Comparison of ENCODE assay signal across 8 cellular contexts in genomic region chr15:40440300-40441011, GRCh38. TPM values are rescaled to one million over a fixed set of nuclear protein-coding genes. Genes with fewer than 3 reads are reported as not detected.
A peak's percentile ranks its signal among the peaks of the same experiment; 100 is the strongest.
DNase-seq lines count a peak whose midpoint lies in the region; ATAC-seq and TF ChIP-seq lines count a peak whose summit lies in the region.

Gene BAHD1 (plus strand): TSS chr15:40440953. CDS start chr15:40458465, 17,512 bp downstream.

- peak within 1 kb of the TSS; percentile 62 for H3K4me3 ChIP-seq in LNCaP clone FGC (ENCODE audit: low read depth, low read length)

- H3K27ac Mint-ChIP-seq in activated T-helper 17 cell treated with anti-CD3 and anti-CD28 coated beads, Interleukin-2, amount 50 U/mL, for 72 hours, result peak within 1 kb of the TSS; percentile 97
- peak within 1 kb of the TSS; percentile 71 to 86 for H3K27ac Mint-ChIP-seq in natural killer cell treated with Interleukin-12 subunit alpha and Interleukin-12 subunit beta and Interleukin-15 and Interleukin-18, amount 100 ng/mL, for 72 hours

- H3K36me3 Mint-ChIP-seq in activated T-helper 17 cell treated with anti-CD3 and anti-CD28 coated beads, Interleukin-2, amount 50 U/mL, for 72 hours (ENCODE audit: low read depth), result peaks cover 7% of the 10 kb centered on the region
- no peaks in the 10 kb centered on the region for H3K36me3 Mint-ChIP-seq in natural killer cell treated with Interleukin-12 subunit alpha and Interleukin-12 subunit beta and Interleukin-15 and Interleukin-18, amount 100 ng/mL, for 72 hours

- H3K4me1 Mint-ChIP-seq in activated T-helper 17 cell treated with anti-CD3 and anti-CD28 coated beads, Interleukin-2, amount 50 U/mL, for 72 hours, result peaks cover 34% of the 10 kb centered on the region
- peaks cover 43 to 47% of the 10 kb centered on the region in 2 donors for H3K4me1 Mint-ChIP-seq in natural killer cell treated with Interleukin-12 subunit alpha and Interleukin-12 subunit beta and Interleukin-15 and Interleukin-18, amount 100 ng/mL, for 72 hours (ENCODE audit: low read depth in 2 of 2)

- ATAC-seq in activated T-helper 17 cell treated with anti-CD3 and anti-CD28 coated beads, Interleukin-2, amount 50 U/mL, for 72 hours (replicated peaks), result peak; percentile 93
- peak; percentile 95 to 96 for ATAC-seq in natural killer cell treated with Interleukin-12 subunit alpha and Interleukin-12 subunit beta and Interleukin-15 and Interleukin-18, amount 100 ng/mL, for 72 hours
- peak; percentile 93 for ATAC-seq in stimulated activated naive CD8-positive, alpha-beta T cell treated with anti-CD3 and anti-CD28 coated beads, Interleukin-15, Interleukin-2, amounts not matched to agents 100 U/mL and 50 U/mL, for 24 hours

- peak within 1 kb of the TSS; percentile 79 for H3K27ac ChIP-seq in RWPE1

- CTCF ChIA-PET in RWPE1 (lab: Yijun Ruan, JAX), result interaction anchor here (0.5 to 1.4 kb wide), 8 partner anchors 14 to 329 kb away, joined by 3 to 9 read pairs (median 4); partner anchors contain the start of gene C15orf62

- H3K9me3 Mint-ChIP-seq in activated T-helper 17 cell treated with anti-CD3 and anti-CD28 coated beads, Interleukin-2, amount 50 U/mL, for 72 hours, result no peaks in the 10 kb centered on the region
- H3K9me3 Mint-ChIP-seq in natural killer cell treated with Interleukin-12 subunit alpha and Interleukin-12 subunit beta and Interleukin-15 and Interleukin-18, amount 100 ng/mL, for 72 hours, result no peaks in the 10 kb centered on the region

- H3K27me3 Mint-ChIP-seq in activated T-helper 17 cell treated with anti-CD3 and anti-CD28 coated beads, Interleukin-2, amount 50 U/mL, for 72 hours, result peaks cover 20% of the 10 kb centered on the region
- H3K27me3 Mint-ChIP-seq in natural killer cell treated with Interleukin-12 subunit alpha and Interleukin-12 subunit beta and Interleukin-15 and Interleukin-18, amount 100 ng/mL, for 72 hours, result peaks cover 5 to 24% of the 10 kb centered on the region in 2 donors

- peak; percentile 16; the same call in 1 of the 2 replicates for TF ChIP-seq CTCF in LNCaP clone FGC (IDR thresholded peaks at IDR 0.05; ENCODE audit: control insufficient read depth, extremely low read depth, insufficient read depth)
- no peak for TF ChIP-seq CTCF in RWPE1 (conservative IDR thresholded peaks at IDR 0.05; ENCODE audit: low read depth)

- H3K4me3 Mint-ChIP-seq in activated T-helper 17 cell treated with anti-CD3 and anti-CD28 coated beads, Interleukin-2, amount 50 U/mL, for 72 hours, result peak within 1 kb of the TSS; percentile 99
- peak within 1 kb of the TSS; percentile 95 for H3K4me3 Mint-ChIP-seq in natural killer cell treated with Interleukin-12 subunit alpha and Interleukin-12 subunit beta and Interleukin-15 and Interleukin-18, amount 100 ng/mL, for 72 hours

- DNase-seq in EH (ENCODE audit: low read depth) (peak; percentile 95), GOT3 (lab: John Stamatoyannopoulos, UW) (peak; percentile 76), LNCaP clone FGC (ENCODE audit: low read depth) (peak; percentile 53), RWPE1 (ENCODE audit: low spot score) (peak; percentile 100), fibroblast of peridontal ligament (ENCODE audit: extremely low read depth) (peak; percentile 89)
- peak; percentile 98 for DNase-seq in natural killer cell treated with Interleukin-12 subunit alpha and Interleukin-12 subunit beta and Interleukin-15 and Interleukin-18, amount 100 ng/mL, for 72 hours (ENCODE audit: low spot score)
- peak; percentile 98 for DNase-seq in stimulated activated naive CD8-positive, alpha-beta T cell treated with anti-CD3 and anti-CD28 coated beads, Interleukin-15, Interleukin-2, amounts not matched to agents 100 U/mL and 50 U/mL, for 24 hours

- POLR2A ChIA-PET in RWPE1 (lab: Yijun Ruan, JAX; ENCODE audit: low non-redundant PET), result interaction anchor here (0.5 kb wide), 1 partner anchor 133 kb away, joined by 8 read pairs; no protein-coding TSS in a partner anchor

RNA-seq across cellular contexts. Expression of gene BAHD1, which starts in this region (rescaled TPM):
- total RNA-seq in activated T-helper 17 cell treated with anti-CD3 and anti-CD28 coated beads, Interleukin-2, amount 50 U/mL, for 72 hours, result 10 to 100 TPM; 16.6 to 20.3 TPM
- 10 to 100 TPM; 27.9 to 29.2 TPM for total RNA-seq in natural killer cell treated with Interleukin-12 subunit alpha and Interleukin-12 subunit beta and Interleukin-15 and Interleukin-18, amount 100 ng/mL, for 72 hours

Comparison
In these comparisons a context has a peak if more than half of its experiments do, and no peak if none do; other contexts are left out.
1. Peak in every context shown above with its lines: DNase-seq, ATAC-seq, H3K4me3 ChIP-seq and H3K27ac ChIP-seq.